17 cellular contexts compared by ENCODE assay signal in genomic region chr19:35759697-35760096, GRCh38. TPM values are rescaled to one million over a fixed set of nuclear protein-coding genes. Genes with fewer than 3 reads are reported as not detected.
DNase-seq lines count a peak whose midpoint lies in the region; ATAC-seq, FAIRE-seq and TF ChIP-seq lines count a peak whose summit lies in the region.
"Had no signal": no experiment of that assay in that cellular context is flagged by ENCODE, and none has a peak within 500 bp of the region (broad histone marks: within the 10 kb centered on the region; RNA-seq: fewer than 3 reads in every experiment).

No MANE protein-coding gene starts in this region.

- H3K4me3 ChIP-seq in Loucy (ENCODE audit: low read length, poor library complexity, severe bottlenecking): peak overlapping the region; percentile 89
- 0 out of 2 replicates have a peak overlapping the region, but pooled peaks have one; percentile 28 for H3K4me3 ChIP-seq in GM12878
- H3K4me3 ChIP-seq in neuronal stem cell (ENCODE audit: low read length in 2 of 2): peak overlapping the region in 1 of 2 donors; percentile 93
- H3K4me3 ChIP-seq: lower lobe of right lung, vagina had no signal

- peaks cover 16% of the 10 kb centered on the region for H3K79me1 ChIP-seq in neuronal stem cell (ENCODE audit: low read depth, low read length)

- WGBS in GM12878 (ENCODE audit: insufficient coverage, insufficient replicate concordance, low lambda C conversion rate, missing lambda C conversion rate): 100% methylated on average over 2 of the region's 2 CpGs
- no CpG with 5 or more reads among the region's 2 CpGs for WGBS in neuronal stem cell (ENCODE audit: extremely low coverage in 2 of 2, insufficient read length in 2 of 2, insufficient replicate concordance in 1 of 2), 2 donors

- POLR2A ChIA-PET in GM12878 (lab: Charles Lee): interaction anchor here (1.1 kb wide), 2 partner anchors 9 to 12 kb away, joined by 3 read pairs; partner anchors contain the start of gene LIN37

- no peak for TF ChIP-seq CTCF in Loucy (conservative IDR thresholded peaks at IDR 0.05; ENCODE audit: low read length)
- no peak for TF ChIP-seq CTCF in GM12878 (IDR thresholded peaks at IDR 0.05 in 2 of 3, conservative IDR thresholded peaks at IDR 0.05 in 1 of 3; ENCODE audit: control insufficient read depth in 2 of 3, extremely low read depth in 1 of 3, insufficient read depth in 1 of 3, low read depth in 3 of 3, low read length in 3 of 3)
- no peak for TF ChIP-seq CTCF in omental fat pad (IDR thresholded peaks at IDR 0.05)

- peaks cover 8% of the 10 kb centered on the region for H3K36me3 Mint-ChIP-seq in activated T-cell treated with anti-CD3 and anti-CD28 coated beads, Interleukin-2, amount 50 U/mL, for 4 hours (ENCODE audit: insufficient read depth)

- TF ChIP-seq EP300 in GM12878 (IDR thresholded peaks at IDR 0.05; ENCODE audit: borderline replicate concordance in 1 of 2, control insufficient read depth in 1 of 2, low read depth in 2 of 2, low read length in 2 of 2): no peak

- H3F3A ChIP-seq in Loucy (ENCODE audit: low read depth): no peaks in the 10 kb centered on the region

- peaks cover 13% of the 10 kb centered on the region for H3K4me1 ChIP-seq in Loucy (ENCODE audit: insufficient read depth, low read length, poor library complexity, severe bottlenecking)
- H3K4me1 ChIP-seq in GM12878 (ENCODE audit: control insufficient read depth, insufficient read depth, low read length): peaks cover 15% of the 10 kb centered on the region
- H3K4me1 ChIP-seq in neuronal stem cell (ENCODE audit: control insufficient read depth in 2 of 2, insufficient read depth in 1 of 2, low read depth in 1 of 2, low read length in 2 of 2): peaks cover 12 to 24% of the 10 kb centered on the region in 2 donors

- H2AK5ac ChIP-seq in neuronal stem cell (ENCODE audit: low read depth, low read length): no peak overlapping the region

- CTCF ChIA-PET in GM12878 (lab: Yijun Ruan, JAX): no interaction called here

- BruUV-seq in GM12878 (replicated peaks; lab: Mats Ljungman, UMichigan): no TSS peak

- no peaks in the 10 kb centered on the region for H3K9me2 ChIP-seq in Loucy (replicated peaks; ENCODE audit: low read depth, low read length)

- FAIRE-seq in GM12878 (lab: Jason Lieb, UNC): no peak
- FAIRE-seq: GM19239 had no signal

- H2BK15ac ChIP-seq in neuronal stem cell (ENCODE audit: low read length): no peak overlapping the region

- no peak overlapping the region for H3K23ac ChIP-seq in neuronal stem cell (ENCODE audit: low read depth, low read length, poor library complexity)

- H4K8ac ChIP-seq in neuronal stem cell (ENCODE audit: low read depth, low read length): no peak overlapping the region

- no peak overlapping the region for H4K91ac ChIP-seq in neuronal stem cell (ENCODE audit: low read depth, low read length, poor library complexity)

- TF ChIP-seq RAD21 in GM12878 (IDR thresholded peaks at IDR 0.05; ENCODE audit: insufficient read depth, low read depth, low read length): no peak

- H3K4ac ChIP-seq in neuronal stem cell (ENCODE audit: low read length): no peak overlapping the region

- no peak overlapping the region for H3K14ac ChIP-seq in neuronal stem cell (ENCODE audit: low read length)

- H4K20me1 ChIP-seq in Loucy (ENCODE audit: insufficient read depth, low read length, poor library complexity, severe bottlenecking): no peaks in the 10 kb centered on the region
- H4K20me1 ChIP-seq in GM12878 (ENCODE audit: control insufficient read depth, insufficient read depth): no peaks in the 10 kb centered on the region

- no peak overlapping the region for H2BK120ac ChIP-seq in neuronal stem cell (ENCODE audit: low read depth, low read length)

- H2AFZ ChIP-seq in Loucy (ENCODE audit: low read length): no peak overlapping the region
- H2AFZ ChIP-seq in GM12878 (ENCODE audit: control insufficient read depth, low read depth, low read length): no peak overlapping the region
- no peak overlapping the region for H2AFZ ChIP-seq in neuronal stem cell (ENCODE audit: low read length)

- in situ Hi-C loops in GM12878 (cut with MboI): no loop called here

- intact Hi-C loops in GM12878 (cut with micrococcal nuclease; ENCODE audit: unreplicated experiment): loop anchor here (2.0 kb wide), 1 partner anchor 15 kb away; the partner anchor contains the start of genes PSENEN and U2AF1L4

- no peak for ATAC-seq in activated T-cell treated with anti-CD3 and anti-CD28 coated beads, Interleukin-2, amount 50 U/mL, for 4 hours
- ATAC-seq in GM12878 (no peak), HG03196 (IDR thresholded peaks at IDR 0.05; ENCODE audit: unreplicated experiment) (no peak), omental fat pad (ENCODE audit: low FRiP score) (no peak), HG03460 (IDR thresholded peaks at IDR 0.05; ENCODE audit: unreplicated experiment) (no peak)
- ATAC-seq: lower lobe of right lung had no signal

- H3K27me3 Mint-ChIP-seq in activated T-cell treated with anti-CD3 and anti-CD28 coated beads, Interleukin-2, amount 50 U/mL, for 4 hours (ENCODE audit: low read depth): peaks cover 5% of the 10 kb centered on the region

- SMC1A ChIA-PET in GM12878 (lab: Charles Lee; ENCODE audit: uncharacterized antibody, unreplicated experiment): interaction anchor here (0.5 kb wide), 1 partner anchor 134 kb away, joined by 3 read pairs; no protein-coding TSS in a partner anchor

- H3K4me1 Mint-ChIP-seq in activated T-cell treated with anti-CD3 and anti-CD28 coated beads, Interleukin-2, amount 50 U/mL, for 4 hours (ENCODE audit: low read depth): peaks cover 29% of the 10 kb centered on the region

- H3K79me2 ChIP-seq in Loucy (ENCODE audit: insufficient read depth, low read length): peaks cover 13% of the 10 kb centered on the region; the same call in 1 of the 2 replicates
- H3K79me2 ChIP-seq in GM12878 (ENCODE audit: control insufficient read depth, insufficient read depth, low read length): peaks cover 11% of the 10 kb centered on the region

- no peak for DNase-seq in activated T-cell treated with anti-CD3 and anti-CD28 coated beads, Interleukin-2, amount 50 U/mL, for 4 hours
- DNase-seq in activated T-cell treated with anti-CD3 and anti-CD28 coated beads, Interleukin-2, amount 50 U/mL, for 1 hour: no peak
- no peak for DNase-seq in GM12878 (ENCODE audit: low read depth, low spot score)
- no peak for DNase-seq in neuronal stem cell (ENCODE audit: low spot score)
- no peak for DNase-seq in omental fat pad (ENCODE audit: low spot score)
- DNase-seq: activated CD8-positive, alpha-beta memory T cell treated with anti-CD3 and anti-CD28 coated beads, Interleukin-2, amount 50 U/mL, for 48 hours; EL; lower lobe of right lung; MG63; posterior cingulate gyrus; stimulated activated CD8-positive, alpha-beta memory T cell treated with anti-CD3 and anti-CD28 coated beads, Interleukin-4, amount 100 ng/mL, for 48 hours had no signal

- no peak overlapping the region for H3K27ac ChIP-seq in GM12878 (ENCODE audit: control insufficient read depth, insufficient read depth)
- no peak overlapping the region for H3K27ac ChIP-seq in neuronal stem cell (replicated peaks; ENCODE audit: low read length)
- H3K27ac ChIP-seq: epithelial cell of prostate, lower lobe of right lung, vagina had no signal

- H3K9me3 ChIP-seq in Loucy (ENCODE audit: insufficient read depth, low read depth, low read length): no peaks in the 10 kb centered on the region
- no peaks in the 10 kb centered on the region for H3K9me3 ChIP-seq in GM12878 (replicated peaks; ENCODE audit: control insufficient read depth, insufficient read depth, low read length)
- no peaks in the 10 kb centered on the region for H3K9me3 ChIP-seq in neuronal stem cell (replicated peaks in 1 of 2; ENCODE audit: control insufficient read depth in 2 of 2, insufficient read depth in 1 of 2, low read depth in 1 of 2, low read length in 2 of 2)
- H3K9me3 ChIP-seq: lower lobe of right lung, MG63, vagina had no signal

- no peaks in the 10 kb centered on the region for H3K27me3 ChIP-seq in Loucy (ENCODE audit: insufficient read depth, low read length, poor library complexity, severe bottlenecking)
- H3K27me3 ChIP-seq in GM12878 (replicated peaks in 1 of 2; ENCODE audit: control insufficient read depth in 2 of 2, insufficient read depth in 2 of 2, low read length in 1 of 2): no peaks in the 10 kb centered on the region
- H3K27me3 ChIP-seq in neuronal stem cell (ENCODE audit: control insufficient read depth in 3 of 3, insufficient read depth in 3 of 3, low read depth in 1 of 3, low read length in 3 of 3): peaks cover 0 to 13% (median 3%) of the 10 kb centered on the region in 3 experiments
- H3K27me3 ChIP-seq: MG63, vagina had no signal

- H3K36me3 ChIP-seq in Loucy (ENCODE audit: insufficient read depth, low read length): no peaks in the 10 kb centered on the region
- peaks cover 1 to 11% of the 10 kb centered on the region in 2 experiments; a peak in 2 of 4 replicates for H3K36me3 ChIP-seq in GM12878 (ENCODE audit: control insufficient read depth in 2 of 2, insufficient read depth in 2 of 2, low read length in 1 of 2)
- H3K36me3 ChIP-seq in neuronal stem cell (replicated peaks in 1 of 2; ENCODE audit: control insufficient read depth in 2 of 2, insufficient read depth in 2 of 2, low read length in 2 of 2): peaks cover 24 to 47% of the 10 kb centered on the region in 2 donors

- peak overlapping the region; percentile 76 for H3K4me2 ChIP-seq in Loucy (ENCODE audit: low read depth, low read length, poor library complexity, severe bottlenecking)
- H3K4me2 ChIP-seq in GM12878 (ENCODE audit: control insufficient read depth, insufficient read depth): no peak overlapping the region; the same call in 1 of the 2 replicates
- no peak overlapping the region for H3K4me2 ChIP-seq in neuronal stem cell (ENCODE audit: insufficient read depth, low read length, poor library complexity, severe bottlenecking)

- no peak overlapping the region for H3K18ac ChIP-seq in neuronal stem cell (ENCODE audit: low read length)

- H3K9ac ChIP-seq in Loucy (ENCODE audit: low read depth, low read length, poor library complexity, severe bottlenecking): peak overlapping the region; percentile 89
- H3K9ac ChIP-seq in GM12878 (ENCODE audit: control insufficient read depth, insufficient read depth, low read length): no peak overlapping the region
- H3K9ac ChIP-seq in neuronal stem cell (ENCODE audit: low read depth, low read length, poor library complexity): peak overlapping the region; percentile 16

- no peak overlapping the region for H2BK5ac ChIP-seq in neuronal stem cell (ENCODE audit: low read length)

- no peak for TF ChIP-seq POLR2A in GM12878 (IDR thresholded peaks at IDR 0.05; ENCODE audit: low read depth, low read length)

- H3K4me3 Mint-ChIP-seq in activated T-cell treated with anti-CD3 and anti-CD28 coated beads, Interleukin-2, amount 50 U/mL, for 4 hours: peak overlapping the region; percentile 59

- no peak overlapping the region for H2BK12ac ChIP-seq in neuronal stem cell (ENCODE audit: low read length)

- RAD21 ChIA-PET in GM12878 (lab: Charles Lee; ENCODE audit: unreplicated experiment): no interaction called here

- H3K9me3 Mint-ChIP-seq in activated T-cell treated with anti-CD3 and anti-CD28 coated beads, Interleukin-2, amount 50 U/mL, for 4 hours: no peaks in the 10 kb centered on the region

RNA-seq across cellular contexts. Expression of gene PROSER3, which starts 1.7 kb away (rescaled TPM):
- 10 to 100 TPM; 27.2 to 33.7 (median 27.3) TPM for total RNA-seq in activated T-cell treated with anti-CD3 and anti-CD28 coated beads, Interleukin-2, amount 50 U/mL, for 4 hours
- 34.1 and 36.3 TPM in 2 replicates for total RNA-seq in GM12878 (2013; cell fraction: nucleolus; rRNA removed)
- total RNA-seq in GM12878 (2014; rRNA removed) (3.7 and 5.9 TPM in 2 replicates), GM12878 (2014; rRNA removed; fragmentation: Illumina TruSeq; extraction: Trizol) (4.8 and 5.2 TPM in 2 replicates), GM12878 (2021) (24.0 and 25.1 TPM in 2 replicates), omental fat pad (1 to 10 TPM; 3.7 to 7.5 (median 5.3) TPM)
- polyA plus RNA-seq in GM12878 (2011; ENCODE audit: low read depth): 9.9 TPM
- polyA plus RNA-seq in GM12878 (2011; rRNA removed) (4.1 and 5.3 TPM in 2 replicates), GM12878 (2014; fragmentation: Illumina TruSeq; extraction: Trizol) (12.3 and 17.2 TPM in 2 replicates), GM12878 (2014; fragmentation: Nextera tagmentation; extraction: Ambion mirVana) (under 1 TPM; 0.85 to 0.86 TPM), GM12878 (2014; rRNA removed) (14.0 and 15.6 TPM in 2 replicates), GM12878 (2016; fragmentation: Nextera tagmentation; extraction: Ambion mirVana) (10 to 100 TPM; 14.2 to 14.6 TPM)
- polyA plus RNA-seq in GM12878 (2011; cell fraction: cytosol; rRNA removed): 7.9 and 10.1 TPM in 2 replicates
- 28.4 and 37.4 TPM in 2 replicates for polyA plus RNA-seq in GM12878 (2011; cell fraction: nucleus; rRNA removed)
- polyA plus RNA-seq in GM12878 (2012): 12.3 and 13.0 TPM in 2 replicates
- 8.9 and 19.5 TPM in 2 replicates for polyA minus RNA-seq in GM12878 (2011; rRNA and poly(A)+ RNA removed)
- polyA minus RNA-seq in GM12878 (2011; cell fraction: cytosol; rRNA and poly(A)+ RNA removed): 10.7 and 13.3 TPM in 2 replicates
- polyA minus RNA-seq in GM12878 (2011; cell fraction: nucleus; rRNA and poly(A)+ RNA removed): 9.4 and 15.2 TPM in 2 replicates
- polyA plus RNA-seq in neuronal stem cell (2013, experiment 1 of 2): 36.6 TPM
- polyA plus RNA-seq in neuronal stem cell (2013, experiment 2 of 2): 35.2 TPM

RNA-seq across cellular contexts. Expression of gene HSPB6, which starts 2.9 kb away (rescaled TPM):
- under 1 TPM; 0.22 to 0.46 (median 0.37) TPM for total RNA-seq in activated T-cell treated with anti-CD3 and anti-CD28 coated beads, Interleukin-2, amount 50 U/mL, for 4 hours
- 0.52 TPM in 1 of 2 replicates, not detected in the other for total RNA-seq in GM12878 (2013; cell fraction: nucleolus; rRNA removed)
- total RNA-seq in GM12878 (2014; rRNA removed) (not detected in 2 replicates), GM12878 (2014; rRNA removed; fragmentation: Illumina TruSeq; extraction: Trizol) (not detected in 2 replicates), GM12878 (2021) (0.51 and 1.6 TPM in 2 replicates), omental fat pad (100 to 1,000 TPM; 107 to 203 (median 128) TPM)
- not detected for polyA plus RNA-seq in GM12878 (2011; ENCODE audit: low read depth)
- polyA plus RNA-seq in GM12878 (2011; rRNA removed) (0.12 and 0.20 TPM in 2 replicates), GM12878 (2014; fragmentation: Illumina TruSeq; extraction: Trizol) (0.13 and 0.16 TPM in 2 replicates), GM12878 (2014; fragmentation: Nextera tagmentation; extraction: Ambion mirVana) (not detected), GM12878 (2014; rRNA removed) (0.09 TPM in 1 of 2 replicates, not detected in the other), GM12878 (2016; fragmentation: Nextera tagmentation; extraction: Ambion mirVana) (under 1 TPM; 0.52 TPM)
- 0.15 and 0.28 TPM in 2 replicates for polyA plus RNA-seq in GM12878 (2011; cell fraction: cytosol; rRNA removed)
- polyA plus RNA-seq in GM12878 (2011; cell fraction: nucleus; rRNA removed): 0.60 and 1.5 TPM in 2 replicates
- 0.10 and 0.20 TPM in 2 replicates for polyA plus RNA-seq in GM12878 (2012)
- polyA minus RNA-seq in GM12878 (2011; rRNA and poly(A)+ RNA removed): not detected in 2 replicates
- 0.80 TPM in 1 of 2 replicates, not detected in the other for polyA minus RNA-seq in GM12878 (2011; cell fraction: cytosol; rRNA and poly(A)+ RNA removed)
- polyA minus RNA-seq in GM12878 (2011; cell fraction: nucleus; rRNA and poly(A)+ RNA removed): 0.36 and 0.77 TPM in 2 replicates
- polyA plus RNA-seq in neuronal stem cell (2013, experiment 1 of 2): 2.6 TPM
- polyA plus RNA-seq in neuronal stem cell (2013, experiment 2 of 2): 2.4 TPM

RNA-seq across cellular contexts. Expression of gene LIN37, which starts 11.3 kb away (rescaled TPM):
- 1 to 10 TPM; 5.8 to 6.4 (median 6.4) TPM for total RNA-seq in activated T-cell treated with anti-CD3 and anti-CD28 coated beads, Interleukin-2, amount 50 U/mL, for 4 hours
- total RNA-seq in GM12878 (2013; cell fraction: nucleolus; rRNA removed): 7.8 and 11.3 TPM in 2 replicates
- total RNA-seq in GM12878 (2014; rRNA removed) (6.0 and 6.9 TPM in 2 replicates), GM12878 (2014; rRNA removed; fragmentation: Illumina TruSeq; extraction: Trizol) (7.4 and 10.9 TPM in 2 replicates), GM12878 (2021) (6.8 and 7.4 TPM in 2 replicates), omental fat pad (10 to 100 TPM; 11.3 to 18.3 (median 15.6) TPM)
- 4.2 TPM for polyA plus RNA-seq in GM12878 (2011; ENCODE audit: low read depth)
- polyA plus RNA-seq in GM12878 (2011; rRNA removed) (4.0 and 5.1 TPM in 2 replicates), GM12878 (2014; fragmentation: Illumina TruSeq; extraction: Trizol) (2.8 and 8.2 TPM in 2 replicates), GM12878 (2014; fragmentation: Nextera tagmentation; extraction: Ambion mirVana) (1 to 10 TPM in 1 of 2 experiments, under 1 TPM in 1; 0.69 to 3.3 TPM), GM12878 (2014; rRNA removed) (7.7 and 11.2 TPM in 2 replicates), GM12878 (2016; fragmentation: Nextera tagmentation; extraction: Ambion mirVana) (10 to 100 TPM; 10.1 to 11.9 TPM)
- polyA plus RNA-seq in GM12878 (2011; cell fraction: cytosol; rRNA removed): 8.5 and 11.6 TPM in 2 replicates
- polyA plus RNA-seq in GM12878 (2011; cell fraction: nucleus; rRNA removed): 25.4 and 28.5 TPM in 2 replicates
- polyA plus RNA-seq in GM12878 (2012): 11.8 and 13.9 TPM in 2 replicates
- 6.6 and 7.2 TPM in 2 replicates for polyA minus RNA-seq in GM12878 (2011; rRNA and poly(A)+ RNA removed)
- 10.7 and 14.1 TPM in 2 replicates for polyA minus RNA-seq in GM12878 (2011; cell fraction: cytosol; rRNA and poly(A)+ RNA removed)
- polyA minus RNA-seq in GM12878 (2011; cell fraction: nucleus; rRNA and poly(A)+ RNA removed): 7.6 and 9.2 TPM in 2 replicates
- polyA plus RNA-seq in neuronal stem cell (2013, experiment 1 of 2): 5.9 TPM
- polyA plus RNA-seq in neuronal stem cell (2013, experiment 2 of 2): 5.2 TPM

RNA-seq across cellular contexts. Expression of gene PSENEN, which starts 14.2 kb away (rescaled TPM):
- 10 to 100 TPM; 46.1 to 49.3 (median 47.9) TPM for total RNA-seq in activated T-cell treated with anti-CD3 and anti-CD28 coated beads, Interleukin-2, amount 50 U/mL, for 4 hours
- 2.8 and 4.2 TPM in 2 replicates for total RNA-seq in GM12878 (2013; cell fraction: nucleolus; rRNA removed)
- total RNA-seq in GM12878 (2014; rRNA removed) (37.8 and 39.4 TPM in 2 replicates), GM12878 (2014; rRNA removed; fragmentation: Illumina TruSeq; extraction: Trizol) (34.3 and 34.7 TPM in 2 replicates), GM12878 (2021) (35.6 and 42.9 TPM in 2 replicates), omental fat pad (10 to 100 TPM; 28.1 to 58.6 (median 37.9) TPM)
- 6.0 TPM for polyA plus RNA-seq in GM12878 (2011; ENCODE audit: low read depth)
- polyA plus RNA-seq in GM12878 (2011; rRNA removed) (10.5 and 14.4 TPM in 2 replicates), GM12878 (2014; fragmentation: Illumina TruSeq; extraction: Trizol) (29.9 and 35.1 TPM in 2 replicates), GM12878 (2014; fragmentation: Nextera tagmentation; extraction: Ambion mirVana) (100 to 1,000 TPM; 143 to 178 TPM), GM12878 (2014; rRNA removed) (32.3 and 44.0 TPM in 2 replicates), GM12878 (2016; fragmentation: Nextera tagmentation; extraction: Ambion mirVana) (10 to 100 TPM; 62.6 to 66.7 TPM)
- polyA plus RNA-seq in GM12878 (2011; cell fraction: cytosol; rRNA removed): 23.6 and 28.8 TPM in 2 replicates
- 14.0 and 17.6 TPM in 2 replicates for polyA plus RNA-seq in GM12878 (2011; cell fraction: nucleus; rRNA removed)
- polyA plus RNA-seq in GM12878 (2012): 35.0 and 36.0 TPM in 2 replicates
- polyA minus RNA-seq in GM12878 (2011; rRNA and poly(A)+ RNA removed): 9.1 and 21.3 TPM in 2 replicates
- 4.5 and 4.8 TPM in 2 replicates for polyA minus RNA-seq in GM12878 (2011; cell fraction: cytosol; rRNA and poly(A)+ RNA removed)
- 3.5 and 3.9 TPM in 2 replicates for polyA minus RNA-seq in GM12878 (2011; cell fraction: nucleus; rRNA and poly(A)+ RNA removed)
- polyA plus RNA-seq in neuronal stem cell (2013, experiment 1 of 2): 84.6 TPM
- 82.8 TPM for polyA plus RNA-seq in neuronal stem cell (2013, experiment 2 of 2)

RNA-seq across cellular contexts. Expression of gene U2AF1L4, which starts 14.5 kb away (rescaled TPM):
- total RNA-seq in activated T-cell treated with anti-CD3 and anti-CD28 coated beads, Interleukin-2, amount 50 U/mL, for 4 hours: 10 to 100 TPM; 18.9 to 25.2 (median 19.4) TPM
- 13.8 and 17.3 TPM in 2 replicates for total RNA-seq in GM12878 (2013; cell fraction: nucleolus; rRNA removed)
- total RNA-seq in GM12878 (2014; rRNA removed) (9.4 and 14.0 TPM in 2 replicates), GM12878 (2014; rRNA removed; fragmentation: Illumina TruSeq; extraction: Trizol) (7.9 and 9.3 TPM in 2 replicates), GM12878 (2021) (13.0 and 16.4 TPM in 2 replicates), omental fat pad (10 to 100 TPM; 18.4 to 23.8 (median 22.9) TPM)
- 14.2 TPM for polyA plus RNA-seq in GM12878 (2011; ENCODE audit: low read depth)
- polyA plus RNA-seq in GM12878 (2011; rRNA removed) (11.8 and 16.2 TPM in 2 replicates), GM12878 (2014; fragmentation: Illumina TruSeq; extraction: Trizol) (9.6 and 13.4 TPM in 2 replicates), GM12878 (2014; fragmentation: Nextera tagmentation; extraction: Ambion mirVana) (10 to 100 TPM in 1 of 2 experiments, 1 to 10 TPM in 1; 9.6 to 13.7 TPM), GM12878 (2014; rRNA removed) (21.6 and 22.1 TPM in 2 replicates), GM12878 (2016; fragmentation: Nextera tagmentation; extraction: Ambion mirVana) (10 to 100 TPM; 17.1 to 17.4 TPM)
- polyA plus RNA-seq in GM12878 (2011; cell fraction: cytosol; rRNA removed): 20.8 and 27.3 TPM in 2 replicates
- 93.8 and 102 TPM in 2 replicates for polyA plus RNA-seq in GM12878 (2011; cell fraction: nucleus; rRNA removed)
- polyA plus RNA-seq in GM12878 (2012): 18.6 and 26.0 TPM in 2 replicates
- polyA minus RNA-seq in GM12878 (2011; rRNA and poly(A)+ RNA removed): 12.8 and 16.6 TPM in 2 replicates
- 8.8 and 10.0 TPM in 2 replicates for polyA minus RNA-seq in GM12878 (2011; cell fraction: cytosol; rRNA and poly(A)+ RNA removed)
- polyA minus RNA-seq in GM12878 (2011; cell fraction: nucleus; rRNA and poly(A)+ RNA removed): 14.4 and 23.5 TPM in 2 replicates
- polyA plus RNA-seq in neuronal stem cell (2013, experiment 1 of 2): 13.5 TPM
- 14.3 TPM for polyA plus RNA-seq in neuronal stem cell (2013, experiment 2 of 2)

Comparison
In these comparisons a context has a peak if more than half of its experiments do, and no peak if none do; other contexts are left out.
1. RNA of gene HSPB6, which starts 2.9 kb away (total RNA-seq): 107 to 203 TPM in omental fat pad; 0.22 to 0.46 TPM in activated T-cell treated with anti-CD3 and anti-CD28 coated beads, Interleukin-2, amount 50 U/mL, for 4 hours and 0.51 to 1.6 TPM in GM12878; every median in the first group is over 10 times any median in the second.